8 cellular contexts compared by ENCODE assay signal in genomic region chr20:52313335-52313963, GRCh38.
DNase-seq lines count a peak whose midpoint lies in the region; ATAC-seq and TF ChIP-seq lines count a peak whose summit lies in the region.

No MANE protein-coding gene starts in this region.

- ATAC-seq in HG03135 (IDR thresholded peaks at IDR 0.05; ENCODE audit: unreplicated experiment) (no peak), GM21786 (IDR thresholded peaks at IDR 0.05; ENCODE audit: unreplicated experiment) (no peak), GM18520 (IDR thresholded peaks at IDR 0.05; ENCODE audit: unreplicated experiment) (no peak), HG02678 (IDR thresholded peaks at IDR 0.05; ENCODE audit: unreplicated experiment) (no peak)

- DNase-seq in NCI-H1092 (lab: John Stamatoyannopoulos, UW) (peak; percentile 60), WERI-Rb-1 (peak; percentile 7), kidney epithelial cell (ENCODE audit: low read depth) (peak; percentile 2)

- peak overlapping the region; percentile 23; the same call in 1 of the 2 replicates for H3K27ac ChIP-seq in C4-2B
- H3K27ac ChIP-seq in WERI-Rb-1, result no peak overlapping the region

- no peaks in the 10 kb centered on the region for H3K9me3 ChIP-seq in WERI-Rb-1 (ENCODE audit: severe bottlenecking)

- peaks cover 59% of the 10 kb centered on the region for H3K27me3 ChIP-seq in WERI-Rb-1 (ENCODE audit: insufficient read depth, low read depth, severe bottlenecking)
- H3K27me3 ChIP-seq in kidney epithelial cell (ENCODE audit: control insufficient read depth, insufficient read depth, low read length), result peaks cover 2% of the 10 kb centered on the region

- H3K36me3 ChIP-seq in WERI-Rb-1 (no peaks in the 10 kb centered on the region), kidney epithelial cell (ENCODE audit: control insufficient read depth, insufficient read depth, low read length) (no peaks in the 10 kb centered on the region)

- no peak overlapping the region for H3K4me3 ChIP-seq in WERI-Rb-1 (ENCODE audit: low read depth, low read length)
- no peak overlapping the region for H3K4me3 ChIP-seq in kidney epithelial cell (ENCODE audit: low read depth, low read length)

- TF ChIP-seq CTCF in C4-2B (conservative IDR thresholded peaks at IDR 0.05) (peak; percentile 82), WERI-Rb-1 (IDR thresholded peaks at IDR 0.05; ENCODE audit: low read depth, low read length) (no peak), kidney epithelial cell (IDR thresholded peaks at IDR 0.05; ENCODE audit: insufficient read depth, low read length, poor library complexity, severe bottlenecking) (peak; percentile 61)

Comparison
In these comparisons a context has a peak if more than half of its experiments do, and no peak if none do; other contexts are left out.
1. DNase-seq: peak in every context shown above with its lines; median percentile 60 in NCI-H1092; 7 in WERI-Rb-1; 2 in kidney epithelial cell.